Comparison of ENCODE assay signal across 8 cellular contexts in the genomic region with DNA sequence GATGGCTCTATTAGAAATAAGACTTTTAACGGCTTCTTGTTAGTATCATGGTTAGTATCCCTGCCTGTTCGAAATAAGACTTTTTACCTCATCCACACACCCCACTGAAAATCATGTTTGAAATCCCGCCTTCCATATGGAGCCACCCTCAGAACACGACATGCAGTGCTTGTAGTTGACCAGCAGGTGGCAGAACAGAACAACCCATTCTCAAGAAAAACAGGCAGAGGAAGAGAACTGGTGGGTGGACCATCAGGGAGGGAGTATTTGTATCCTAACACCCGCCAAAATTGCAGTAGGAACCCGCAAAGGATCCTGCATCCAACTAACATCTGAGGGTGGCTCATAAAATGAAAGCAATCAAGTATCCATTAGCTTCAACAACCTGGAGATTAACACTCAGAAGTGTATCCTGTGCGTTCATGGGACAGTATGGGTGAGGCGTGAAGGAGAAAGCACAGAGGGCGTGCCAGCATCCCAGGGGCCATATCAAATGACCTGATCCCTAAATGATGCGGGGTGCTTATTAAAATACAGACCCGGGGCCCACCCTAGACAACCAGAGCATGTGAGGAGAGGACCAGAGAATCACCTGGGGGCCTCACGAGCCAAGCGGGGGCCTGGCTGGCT.
A peak's percentile ranks its signal among the peaks of the same experiment; 100 is the strongest.
DNase-seq lines count a peak whose midpoint lies in the region; ATAC-seq and TF ChIP-seq lines count a peak whose summit lies in the region.

No MANE protein-coding gene starts in this region.

- TF ChIP-seq CTCF in GM06990 (IDR thresholded peaks at IDR 0.05; ENCODE audit: insufficient read depth, low read length, poor library complexity, severe bottlenecking) (peak; percentile 91), OCI-LY7 (conservative IDR thresholded peaks at IDR 0.05; ENCODE audit: low read length) (peak; percentile 97), nephron (IDR thresholded peaks at IDR 0.05; ENCODE audit: unreplicated experiment in 3 of 3) (peak; percentile 88 to 92 (median 90)), thyroid gland (IDR thresholded peaks at IDR 0.05) (peak; percentile 77 to 91 (median 85))

- H4K20me1 ChIP-seq in OCI-LY7 (ENCODE audit: insufficient read depth, low read length): no peaks in the 10 kb centered on the region

- H3K4me1 ChIP-seq in OCI-LY7 (ENCODE audit: insufficient read depth, low read length, poor library complexity, severe bottlenecking) (peaks cover 16% of the 10 kb centered on the region), thyroid gland (peaks cover 0 to 3% of the 10 kb centered on the region in 2 donors)

- 40 to 52% methylated on average over 12 to 13 of the region's 13 CpGs for WGBS in thyroid gland, 2 donors

- TF ChIP-seq POLR2A in thyroid gland (IDR thresholded peaks at IDR 0.05): no peak

- H3K27ac ChIP-seq in OCI-LY7 (ENCODE audit: low read depth, low read length, poor library complexity, severe bottlenecking): no peak overlapping the region
- no peak overlapping the region for H3K27ac ChIP-seq in thyroid gland

- H3K9me3 ChIP-seq in OCI-LY7 (ENCODE audit: low read length) (no peaks in the 10 kb centered on the region), thyroid gland (no peaks in the 10 kb centered on the region)

- H3K27ac Mint-ChIP-seq in nephron: no peak overlapping the region

- DNase-seq in GM06990 (ENCODE audit: extremely low read depth, insufficient read length) (no peak), HT1080 (ENCODE audit: low read depth) (peak; percentile 74), OCI-LY7 (ENCODE audit: low spot score) (peak; percentile 68), activated T-cell treated with anti-CD3 and anti-CD28 coated beads for 48 hours (ENCODE audit: low read depth) (peak; percentile 38), fibroblast of gingiva (ENCODE audit: low read depth) (peak; percentile 68), thyroid gland (peak; percentile 31 to 45)

- no peaks in the 10 kb centered on the region for H3K9me2 ChIP-seq in OCI-LY7 (ENCODE audit: insufficient read depth, low read length)

- no peak for ATAC-seq in GM21717 (IDR thresholded peaks at IDR 0.05; ENCODE audit: unreplicated experiment)

- no TSS peak for BruUV-seq in OCI-LY7 (replicated peaks; lab: Mats Ljungman, UMichigan)

- H3K27me3 Mint-ChIP-seq in nephron (ENCODE audit: low read depth): no peaks in the 10 kb centered on the region

- peaks cover 16% of the 10 kb centered on the region for H3K4me1 Mint-ChIP-seq in nephron

- H3K4me2 ChIP-seq in OCI-LY7 (ENCODE audit: low read length): no peak overlapping the region

- H3K27me3 ChIP-seq in GM06990 (replicated peaks; ENCODE audit: control insufficient read depth, insufficient read depth, low read length) (no peaks in the 10 kb centered on the region), thyroid gland (no peaks in the 10 kb centered on the region)

- POLR2A ChIA-PET in OCI-LY7 (lab: Charles Lee): interaction anchor here (0.6 to 0.7 kb wide), 2 partner anchors 9 to 969 kb away, joined by 3 read pairs; no protein-coding TSS in a partner anchor

- intact Hi-C loops in OCI-LY7 (cut with micrococcal nuclease; ENCODE audit: unreplicated experiment) (loop anchor here (1.0 to 5.0 kb wide), 2 partner anchors 177 to 778 kb away; no protein-coding TSS in a partner anchor), thyroid gland (cut with DNase I) (loop anchor here (5.0 kb wide), 1 partner anchor 178 kb away; no protein-coding TSS in a partner anchor)

- no peaks in the 10 kb centered on the region for H3K36me3 Mint-ChIP-seq in nephron (ENCODE audit: low read depth)

- no peaks in the 10 kb centered on the region for H3K79me2 ChIP-seq in OCI-LY7 (ENCODE audit: insufficient read depth, low read depth, low read length)

- no peaks in the 10 kb centered on the region for H3K9me3 Mint-ChIP-seq in nephron

- no peak overlapping the region for H3K4me3 Mint-ChIP-seq in nephron

- no peak overlapping the region for H3K4me3 ChIP-seq in GM06990 (replicated peaks; ENCODE audit: low read depth, low read length)
- no peak overlapping the region for H3K4me3 ChIP-seq in OCI-LY7 (ENCODE audit: low read depth, low read length, poor library complexity, severe bottlenecking)
- no peak overlapping the region for H3K4me3 ChIP-seq in thyroid gland (replicated peaks in 1 of 3)

- H2AFZ ChIP-seq in OCI-LY7 (ENCODE audit: low read length): peak overlapping the region; percentile 45; the same call in 1 of the 2 replicates

- no peaks in the 10 kb centered on the region for H3K36me3 ChIP-seq in GM06990 (ENCODE audit: control insufficient read depth, insufficient read depth, low read length)
- no peaks in the 10 kb centered on the region for H3K36me3 ChIP-seq in OCI-LY7 (ENCODE audit: insufficient read depth, low read length)
- H3K36me3 ChIP-seq in thyroid gland: no peaks in the 10 kb centered on the region

- CTCF ChIA-PET in OCI-LY7 (lab: Charles Lee; ENCODE audit: unreplicated experiment): no interaction called here
